In genomic region chr2:76298022-76298421, GRCh38 we compare ENCODE assay signal across 27 cellular contexts.
"Had no signal": no experiment of that assay in that cellular context is flagged by ENCODE, and none has a peak within 500 bp of the region (broad histone marks: within the 10 kb centered on the region; RNA-seq: fewer than 3 reads in every experiment).

No MANE protein-coding gene starts in this region.

- H3K4me1 ChIP-seq: left lung, lower lobe of right lung, neural progenitor cell, right atrium auricular region, right lobe of liver, suprapubic skin, tibial artery, upper lobe of right lung, uterus had no signal

- H3K9me3 Mint-ChIP-seq: mesothelial cell of epicardium; nephron progenitor cell; neural progenitor cell; stimulated activated naive CD8-positive, alpha-beta T cell treated with anti-CD3 and anti-CD28 coated beads, Interleukin-15, Interleukin-2, amounts not matched to agents 100 ng/mL and 50 ng/mL, for 24 hours had no signal

- H2AFZ ChIP-seq: neural progenitor cell had no signal

- H3K27ac ChIP-seq: left lung, lower lobe of right lung, neural progenitor cell, ovary, right atrium auricular region, right lobe of liver, suprapubic skin, thoracic aorta, tibial artery, upper lobe of right lung, uterus had no signal

- H3K36me3 Mint-ChIP-seq: mesothelial cell of epicardium, naive B cell, neural progenitor cell had no signal

- H3K4me2 ChIP-seq: neural progenitor cell had no signal

- ATAC-seq: left colon, left lung, lower lobe of right lung, natural killer cell, right lobe of liver, upper lobe of right lung had no signal

- H3K36me3 ChIP-seq: left lung, lower lobe of right lung, neural progenitor cell, ovary, right atrium auricular region, right lobe of liver, suprapubic skin, thoracic aorta, tibial artery, upper lobe of right lung, uterus had no signal

- H3K4me3 ChIP-seq: left lung, lower lobe of right lung, neural progenitor cell, ovary, right atrium auricular region, right lobe of liver, suprapubic skin, thoracic aorta, tibial artery, upper lobe of right lung, uterus had no signal

- H3K27me3 Mint-ChIP-seq: naive B cell; progenitor cell of endocrine pancreas; stimulated activated naive CD8-positive, alpha-beta T cell treated with anti-CD3 and anti-CD28 coated beads, Interleukin-15, Interleukin-2, amounts not matched to agents 100 ng/mL and 50 ng/mL, for 24 hours had no signal

- H3K27ac Mint-ChIP-seq: mesothelial cell of epicardium; naive B cell; natural killer cell; nephron progenitor cell; neural progenitor cell; progenitor cell of endocrine pancreas; stimulated activated naive CD8-positive, alpha-beta T cell treated with anti-CD3 and anti-CD28 coated beads, Interleukin-15, Interleukin-2, amounts not matched to agents 100 ng/mL and 50 ng/mL, for 24 hours had no signal

- H3K27me3 ChIP-seq: left lung, neural progenitor cell, ovary, right atrium auricular region, right lobe of liver, suprapubic skin, tibial artery, upper lobe of right lung, uterus had no signal

- H3K9ac ChIP-seq: neural progenitor cell had no signal

- H3K9me3 ChIP-seq: left lung, lower lobe of right lung, ovary, right atrium auricular region, right lobe of liver, suprapubic skin, thoracic aorta, tibial artery, upper lobe of right lung, uterus had no signal

- H3K4me3 Mint-ChIP-seq: mesothelial cell of epicardium; naive B cell; natural killer cell; nephron progenitor cell; neural progenitor cell; stimulated activated naive CD8-positive, alpha-beta T cell treated with anti-CD3 and anti-CD28 coated beads, Interleukin-15, Interleukin-2, amounts not matched to agents 100 ng/mL and 50 ng/mL, for 24 hours had no signal

- H3K4me1 Mint-ChIP-seq: naive B cell, natural killer cell, nephron progenitor cell, neural progenitor cell had no signal

- DNase-seq: hippocampal formation; left colon; left lung; lower lobe of right lung; mammary epithelial cell; mesenchymal stem cell; naive B cell; natural killer cell; nephron progenitor cell; ovary; right lobe of liver; stimulated activated CD4-positive, alpha-beta T cell treated with anti-CD3 and anti-CD28 coated beads, Interleukin-12 subunit alpha, Interleukin-12 subunit beta, amount 100 ng/mL, for 4 hours; stimulated activated CD4-positive, alpha-beta T cell treated with anti-CD3 and anti-CD28 coated beads, Interleukin-15, amount 100 ng/mL, for 24 hours; stimulated activated CD4-positive, alpha-beta T cell treated with anti-CD3 and anti-CD28 coated beads, Interleukin-2, amount 100 ng/mL, for 24 hours; stimulated activated CD4-positive, alpha-beta T cell treated with anti-CD3 and anti-CD28 coated beads, Interleukin-4, amount 100 ng/mL, for 1 hour; stimulated activated naive CD4-positive, alpha-beta T cell; tibial artery; trophoblast cell; upper lobe of right lung; uterus had no signal
